Comparison of ENCODE assay signal across 8 cellular contexts in genomic region chr7:121330053-121330833, GRCh38. TPM values are rescaled to one million over a fixed set of nuclear protein-coding genes. Genes with fewer than 3 reads are reported as not detected.
A peak's percentile ranks its signal among the peaks of the same experiment; 100 is the strongest.
DNase-seq lines count a peak whose midpoint lies in the region; ATAC-seq and TF ChIP-seq lines count a peak whose summit lies in the region.

No MANE protein-coding gene starts in this region.

- intact Hi-C loops in Panc1 (cut with micrococcal nuclease; ENCODE audit: unreplicated experiment) (no loop called here), esophagus muscularis mucosa (cut with DNase I) (no loop called here), ovary (cut with DNase I) (no loop called here)

- DNase-seq in GM13976 (ENCODE audit: low spot score) (peak; percentile 44), H7 (peak; percentile 58), Panc1 (ENCODE audit: low read depth, low spot score) (no peak), esophagus muscularis mucosa (ENCODE audit: extremely low spot score) (no peak), ovary (peak in 1 of 5 donors; percentile 18), HK-2 (ENCODE audit: unreplicated experiment) (no peak), nucleus accumbens (lab: John Stamatoyannopoulos, UW) (no peak), SIG-M5 treated with dmso at 0.1 percent for 504 hours (lab: John Stamatoyannopoulos, UW; ENCODE audit: unreplicated experiment) (no peak)

- no peak overlapping the region for H3K27ac ChIP-seq in Panc1 (ENCODE audit: low read length)
- H3K27ac ChIP-seq in esophagus muscularis mucosa (replicated peaks in 1 of 4), result no peak overlapping the region
- H3K27ac ChIP-seq in ovary, result no peak overlapping the region

- no TSS peak for BruUV-seq in Panc1 (replicated peaks; lab: Mats Ljungman, UMichigan)

- H3K27me3 ChIP-seq in H7 (ENCODE audit: control insufficient read depth, insufficient read depth, low read length), result peaks cover 39% of the 10 kb centered on the region
- H3K27me3 ChIP-seq in Panc1 (ENCODE audit: control insufficient read depth, insufficient read depth, low read length), result peaks cover 61% of the 10 kb centered on the region
- peaks cover 0 to 74% (median 32%) of the 10 kb centered on the region in 4 donors for H3K27me3 ChIP-seq in esophagus muscularis mucosa
- no peaks in the 10 kb centered on the region for H3K27me3 ChIP-seq in ovary

- TF ChIP-seq EP300 in esophagus muscularis mucosa (IDR thresholded peaks at IDR 0.05) (no peak), ovary (IDR thresholded peaks at IDR 0.05) (no peak)

- POLR2A ChIA-PET in Panc1 (lab: Charles Lee), result interaction anchor here (0.7 kb wide), 1 partner anchor 223 kb away, joined by 3 read pairs; no protein-coding TSS in a partner anchor

- H3K9me3 ChIP-seq in Panc1 (ENCODE audit: control insufficient read depth, insufficient read depth, low read depth, low read length), result no peaks in the 10 kb centered on the region
- no peaks in the 10 kb centered on the region for H3K9me3 ChIP-seq in esophagus muscularis mucosa
- H3K9me3 ChIP-seq in ovary, result no peaks in the 10 kb centered on the region

- H3K36me3 ChIP-seq in H7 (replicated peaks; ENCODE audit: control insufficient read depth, insufficient read depth, low read length) (no peaks in the 10 kb centered on the region), Panc1 (ENCODE audit: control insufficient read depth, insufficient read depth, low read length) (peaks cover 5% of the 10 kb centered on the region; the same call in 1 of the 2 replicates), esophagus muscularis mucosa (no peaks in the 10 kb centered on the region), ovary (no peaks in the 10 kb centered on the region)

- TF ChIP-seq POLR2A in esophagus muscularis mucosa (IDR thresholded peaks at IDR 0.05; ENCODE audit: low read depth) (no peak), ovary (IDR thresholded peaks at IDR 0.05) (no peak)

- TF ChIP-seq CTCF in GM13976 (IDR thresholded peaks at IDR 0.05; ENCODE audit: borderline replicate concordance, control extremely low read depth, extremely low read depth, insufficient read depth, missing control alignments), result no peak
- no peak for TF ChIP-seq CTCF in Panc1 (IDR thresholded peaks at IDR 0.05)
- no peak for TF ChIP-seq CTCF in esophagus muscularis mucosa (IDR thresholded peaks at IDR 0.05)
- TF ChIP-seq CTCF in ovary (IDR thresholded peaks at IDR 0.05), result no peak

- ATAC-seq in Panc1, result peak; percentile 44

- 3% methylated on average over 36 of the region's 52 CpGs for WGBS in esophagus muscularis mucosa
- 2 to 3% (median 2%) methylated on average over 52 of the region's 52 CpGs for WGBS in ovary, 3 donors

- in situ Hi-C loops in GM13976 (cut with MboI; ENCODE audit: low sequenced_read_pairs, unreplicated experiment), result loop anchor here (25.0 kb wide), 1 partner anchor 343 kb away; the partner anchor contains the start of gene CPED1
- in situ Hi-C loops in Panc1 (cut with HindIII; ENCODE audit: low pct_unique_long_range_greater_than_20kb, low sequenced_read_pairs), result no loop called here

- peak overlapping the region; percentile 50 for H3K4me3 ChIP-seq in H7 (ENCODE audit: insufficient read depth, low read depth, low read length)
- H3K4me3 ChIP-seq in Panc1 (ENCODE audit: low read depth in 2 of 2, low read length in 2 of 2), result peak overlapping the region; percentile 36 to 54
- peak overlapping the region; percentile 43 to 57 (median 45) for H3K4me3 ChIP-seq in esophagus muscularis mucosa
- peak overlapping the region; percentile 31 for H3K4me3 ChIP-seq in ovary

- H3K4me1 ChIP-seq in Panc1 (ENCODE audit: control insufficient read depth, insufficient read depth, low read length), result no peaks in the 10 kb centered on the region
- H3K4me1 ChIP-seq in esophagus muscularis mucosa, result peaks cover 16 to 24% (median 22%) of the 10 kb centered on the region in 4 donors
- peaks cover 3% of the 10 kb centered on the region for H3K4me1 ChIP-seq in ovary (ENCODE audit: insufficient read depth)

- CTCF ChIA-PET in Panc1 (lab: Charles Lee), result no interaction called here

RNA-seq across cellular contexts. Expression of gene WNT16, which starts 1.4 kb away (rescaled TPM):
- not detected in 2 replicates for total RNA-seq in H7 (2014; rRNA removed; shearing (Covaris generic))
- total RNA-seq in Panc1 (2021; ENCODE audit: unreplicated experiment) (0.39 TPM), esophagus muscularis mucosa (under 1 TPM in 3 of 4 donors, not detected in 1; 0.23 to 0.91 (median 0.33) TPM), ovary (1 to 10 TPM in 1 of 7 donors, under 1 TPM in 3, not detected in 3; 0.10 to 1.5 (median 0.15) TPM)
- polyA plus RNA-seq in Panc1 (2012; ENCODE audit: insufficient read length), result 0.23 TPM
- polyA plus RNA-seq in ovary, result under 1 TPM in 1 of 2 donors, not detected in 1; 0.02 TPM

Comparison
In these comparisons a context has a peak if more than half of its experiments do, and no peak if none do; other contexts are left out.
1. DNase-seq: peak in GM13976 (single experiment) and H7 (single experiment); none in Panc1 (single experiment), esophagus muscularis mucosa (single experiment), HK-2 (single experiment), nucleus accumbens (0 of 56) and SIG-M5 treated with dmso at 0.1 percent for 504 hours (single experiment).
2. Peak in every context shown above with its lines, with median percentiles within 50 percentile points of each other: H3K4me3 ChIP-seq.